12 cellular contexts compared by ENCODE assay signal in genomic region chr9:77417570-77417969, GRCh38.
DNase-seq lines count a peak whose midpoint lies in the region; ATAC-seq, FAIRE-seq and TF ChIP-seq lines count a peak whose summit lies in the region.
"Had no signal": no experiment of that assay in that cellular context is flagged by ENCODE, and none has a peak within 500 bp of the region (broad histone marks: within the 10 kb centered on the region; RNA-seq: fewer than 3 reads in every experiment).

No MANE protein-coding gene starts in this region.

- TF ChIP-seq CTCF in endothelial cell of umbilical vein (IDR thresholded peaks at IDR 0.05; ENCODE audit: extremely low read depth in 1 of 2, insufficient read depth in 1 of 2, low read depth in 1 of 2, low read length in 2 of 2), result no peak

- H3K79me2 ChIP-seq in endothelial cell of umbilical vein (ENCODE audit: control insufficient read depth, insufficient read depth, low read length), result no peaks in the 10 kb centered on the region
- no peaks in the 10 kb centered on the region for H3K79me2 ChIP-seq in trophoblast cell (ENCODE audit: control insufficient read depth, insufficient read depth, low read length, poor library complexity)

- no peak overlapping the region for H3K23ac ChIP-seq in trophoblast cell (ENCODE audit: low read length)

- H2BK120ac ChIP-seq in trophoblast cell (ENCODE audit: insufficient read depth, low read length, poor library complexity), result no peak overlapping the region

- H3K79me1 ChIP-seq in trophoblast cell (ENCODE audit: low read length), result no peaks in the 10 kb centered on the region

- no peaks in the 10 kb centered on the region for H4K20me1 ChIP-seq in endothelial cell of umbilical vein (replicated peaks; ENCODE audit: control insufficient read depth, extremely low read depth, insufficient read depth, low read length)

- H3K36me3 ChIP-seq in endothelial cell of umbilical vein (ENCODE audit: control insufficient read depth in 2 of 2, extremely low read depth in 1 of 2, insufficient read depth in 2 of 2, low read length in 2 of 2) (no peaks in the 10 kb centered on the region), trophoblast cell (ENCODE audit: control insufficient read depth in 1 of 2, insufficient read depth in 2 of 2, low read length in 2 of 2) (no peaks in the 10 kb centered on the region)

- H2BK5ac ChIP-seq in trophoblast cell (ENCODE audit: low read depth, low read length, poor library complexity), result no peak overlapping the region

- TF ChIP-seq POLR2A in endothelial cell of umbilical vein (IDR thresholded peaks at IDR 0.05; ENCODE audit: low read depth, low read length) (no peak), GM12892 (IDR thresholded peaks at IDR 0.05; ENCODE audit: low read depth, low read length) (no peak)

- in situ Hi-C loops in Caki2 (cut with HindIII; ENCODE audit: low pct_unique_long_range_greater_than_20kb, low sequenced_read_pairs), result no loop called here

- H4K12ac ChIP-seq in trophoblast cell (ENCODE audit: low read depth, low read length), result no peak overlapping the region

- CTCF ChIA-PET in endothelial cell of umbilical vein (lab: Charles Lee), result interaction anchor here (1.0 to 3.0 kb wide), 7 partner anchors 13 to 126 kb away, joined by 3 to 20 read pairs (median 4); no protein-coding TSS in a partner anchor

- H3K27me3 ChIP-seq in endothelial cell of umbilical vein (ENCODE audit: control insufficient read depth in 2 of 2, insufficient read depth in 2 of 2, low read length in 2 of 2) (no peaks in the 10 kb centered on the region), trophoblast cell (ENCODE audit: insufficient read depth, low read length) (no peaks in the 10 kb centered on the region)
- H3K27me3 ChIP-seq: right lobe of liver had no signal

- intact Hi-C loops in endothelial cell of umbilical vein (cut with micrococcal nuclease), result no loop called here

- H3K4me3 ChIP-seq in endothelial cell of umbilical vein (replicated peaks in 1 of 3; ENCODE audit: insufficient read depth in 1 of 3, low read depth in 1 of 3, low read length in 3 of 3), result no peak overlapping the region
- H3K4me3 ChIP-seq in trophoblast cell (ENCODE audit: low read depth, low read length), result no peak overlapping the region
- H3K4me3 ChIP-seq: right lobe of liver had no signal

- dilution Hi-C loops in endothelial cell of umbilical vein (cut with MboI; ENCODE audit: extremely low pct_ligation_motif_present, low sequenced_read_pairs), result no loop called here

- no peaks in the 10 kb centered on the region for H3K9me3 ChIP-seq in endothelial cell of umbilical vein (replicated peaks; ENCODE audit: control insufficient read depth, insufficient read depth, low read length)
- H3K9me3 ChIP-seq in trophoblast cell (ENCODE audit: insufficient read depth, low read depth, low read length), result no peaks in the 10 kb centered on the region
- H3K9me3 ChIP-seq: right lobe of liver had no signal

- H3K18ac ChIP-seq in trophoblast cell (ENCODE audit: low read length), result no peak overlapping the region

- POLR2A ChIA-PET in endothelial cell of umbilical vein (lab: Charles Lee), result no interaction called here

- H3K14ac ChIP-seq in trophoblast cell (ENCODE audit: low read length), result no peak overlapping the region

- H2AFZ ChIP-seq in endothelial cell of umbilical vein (ENCODE audit: low read depth, low read length), result peak overlapping the region; percentile 10
- H2AFZ ChIP-seq in trophoblast cell (ENCODE audit: insufficient read depth, low read length, poor library complexity), result no peak overlapping the region

- peak overlapping the region; percentile 69 for H3K4me2 ChIP-seq in endothelial cell of umbilical vein (ENCODE audit: insufficient read depth, low read length)
- H3K4me2 ChIP-seq in trophoblast cell (ENCODE audit: low read length), result no peak overlapping the region

- FAIRE-seq in endothelial cell of umbilical vein (lab: Jason Lieb, UNC) (peak; percentile 44), GM12892 (lab: Jason Lieb, UNC) (no peak)

- H3K9me1 ChIP-seq in endothelial cell of umbilical vein (replicated peaks; ENCODE audit: control insufficient read depth, extremely low read depth, insufficient read depth, low read length), result no peaks in the 10 kb centered on the region

- H3K9ac ChIP-seq in endothelial cell of umbilical vein (replicated peaks; ENCODE audit: extremely low read depth, insufficient read depth, low read length), result no peak overlapping the region
- H3K9ac ChIP-seq in trophoblast cell (ENCODE audit: low read length), result no peak overlapping the region

- BruUV-seq in endothelial cell of umbilical vein (replicated peaks; lab: Mats Ljungman, UMichigan), result no TSS peak

- H4K91ac ChIP-seq in trophoblast cell (ENCODE audit: low read depth, low read length), result no peak overlapping the region

- peaks cover 45% of the 10 kb centered on the region for H3K4me1 ChIP-seq in endothelial cell of umbilical vein (ENCODE audit: control insufficient read depth, extremely low read depth, insufficient read depth, low read length)
- no peaks in the 10 kb centered on the region for H3K4me1 ChIP-seq in trophoblast cell (ENCODE audit: control insufficient read depth in 1 of 2, insufficient read depth in 2 of 2, low read length in 2 of 2)
- H3K4me1 ChIP-seq: right lobe of liver had no signal

- no CpG with 5 or more reads among the region's 5 CpGs for WGBS in trophoblast cell (ENCODE audit: extremely low coverage, insufficient coverage, insufficient read length)

- H3K4ac ChIP-seq in trophoblast cell (ENCODE audit: low read depth, low read length), result no peak overlapping the region

- H4K8ac ChIP-seq in trophoblast cell (ENCODE audit: low read depth, low read length), result no peak overlapping the region

- peak; percentile 1 for DNase-seq in Caki2 (ENCODE audit: low read depth)
- DNase-seq in MV-4-11 (lab: John Stamatoyannopoulos, UW), result peak; percentile 34
- DNase-seq in endothelial cell of umbilical vein (ENCODE audit: low read depth, low spot score), result peak; percentile 72
- peak; percentile 14 to 47 for DNase-seq in trophoblast cell
- no peak for DNase-seq in activated CD8-positive, alpha-beta memory T cell treated with anti-CD3 and anti-CD28 coated beads, Interleukin-2, amount 50 U/mL, for 48 hours
- no peak for DNase-seq in GM12892 (ENCODE audit: insufficient read length)
- DNase-seq in kidney glomerular epithelial cell (lab: John Stamatoyannopoulos, UW), result no peak
- DNase-seq: activated CD4-positive, alpha-beta memory T cell treated with anti-CD3 and anti-CD28 coated beads, Interleukin-2, amount 10 ng/mL, durations not matched to agents 7 days and 5 days; amniotic stem cell; NCI-H146; right lobe of liver had no signal

- peak overlapping the region; percentile 24 for H3K27ac ChIP-seq in endothelial cell of umbilical vein (ENCODE audit: insufficient read depth, low read depth, low read length)
- H3K27ac ChIP-seq in trophoblast cell (ENCODE audit: low read depth, low read length), result no peak overlapping the region
- H3K27ac ChIP-seq: right lobe of liver had no signal

- H2BK12ac ChIP-seq in trophoblast cell (ENCODE audit: low read length), result no peak overlapping the region

- no peak for ATAC-seq in HG02623 (IDR thresholded peaks at IDR 0.05; ENCODE audit: unreplicated experiment)

- H2AK5ac ChIP-seq in trophoblast cell (ENCODE audit: low read length), result no peak overlapping the region

TF ChIP-seq in endothelial cell of umbilical vein, 7 proteins besides CTCF, POLR2A, EP300 and RAD21:
- no peak for TF ChIP-seq MYC (IDR thresholded peaks at IDR 0.05; ENCODE audit: low read depth, low read length)
- peak; percentile 41 for TF ChIP-seq FOS (IDR thresholded peaks at IDR 0.05; ENCODE audit: borderline replicate concordance, insufficient read depth, low read length)

Comparison
In these comparisons a context has a peak if more than half of its experiments do, and no peak if none do; other contexts are left out.
1. DNase-seq: peak in Caki2 (single experiment), MV-4-11 (single experiment), endothelial cell of umbilical vein (single experiment) and trophoblast cell (2 of 2); none in activated CD8-positive, alpha-beta memory T cell treated with anti-CD3 and anti-CD28 coated beads, Interleukin-2, amount 50 U/mL, for 48 hours (single experiment), GM12892 (single experiment) and kidney glomerular epithelial cell (single experiment).